In the genomic region with DNA sequence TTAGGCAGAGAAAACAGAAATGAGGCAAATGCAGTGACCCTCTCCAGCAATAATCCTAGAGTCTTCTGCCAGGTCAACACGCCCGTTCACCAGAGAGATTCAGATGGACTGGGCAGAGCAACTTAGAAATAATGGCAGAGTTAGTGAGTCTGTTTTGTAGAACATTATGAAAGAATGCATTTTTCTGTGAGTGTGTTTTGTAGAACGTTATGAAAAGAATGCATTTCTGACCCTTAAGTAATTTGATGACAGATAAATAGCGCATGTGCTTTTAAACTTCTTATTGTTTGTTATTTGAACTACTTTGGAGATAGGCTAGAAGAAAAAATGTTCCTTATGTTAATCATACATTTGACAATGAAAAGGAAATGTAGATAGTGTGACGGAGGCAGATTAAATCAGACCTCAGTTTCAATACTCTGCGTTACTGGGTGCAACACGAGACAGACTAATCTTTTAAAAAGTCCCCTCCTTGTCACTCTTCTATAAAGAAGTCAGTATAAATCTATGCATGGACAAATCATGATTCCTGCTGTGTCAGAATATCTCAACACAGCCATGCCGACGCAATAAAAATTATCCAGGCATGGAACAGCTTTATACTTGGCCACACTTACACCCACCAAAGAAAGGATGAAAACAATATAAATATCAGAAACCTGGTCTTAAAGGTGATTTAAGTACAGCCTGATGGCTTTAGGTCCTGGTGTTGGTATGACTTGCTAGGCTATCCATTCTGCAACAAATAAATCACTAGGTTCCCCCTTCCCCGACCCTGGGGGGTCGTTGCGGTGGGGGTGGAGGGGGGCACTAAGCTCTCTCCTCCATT, we compare ENCODE assay signal across 20 cellular contexts. TPM values are rescaled to one million over a fixed set of nuclear protein-coding genes. Genes with fewer than 3 reads are reported as not detected.
DNase-seq lines count a peak whose midpoint lies in the region; ATAC-seq, FAIRE-seq and TF ChIP-seq lines count a peak whose summit lies in the region.
"Had no signal": no experiment of that assay in that cellular context is flagged by ENCODE, and none has a peak within 500 bp of the region (broad histone marks: within the 10 kb centered on the region; RNA-seq: fewer than 3 reads in every experiment).

No MANE protein-coding gene starts in this region.

- H3K4me1 ChIP-seq in lower lobe of right lung (peaks cover 2% of the 10 kb centered on the region), suprapubic skin (peaks cover 4% of the 10 kb centered on the region)

- DNase-seq in AG09319 (ENCODE audit: extremely low read depth, low read depth) (peak; percentile 60), HTR-8/SVneo (ENCODE audit: insufficient read length, low spot score) (no peak), lower lobe of right lung (no peak), suprapubic skin (ENCODE audit: low spot score in 2 of 2) (no peak), AML-193 (lab: John Stamatoyannopoulos, UW) (no peak)
- DNase-seq: activated CD4-positive, alpha-beta T cell treated with anti-CD3 and anti-CD28 coated beads, Interleukin-2, amount 50 U/mL, for 48 hours; activated naive CD8-positive, alpha-beta T cell treated with anti-CD3 and anti-CD28 coated beads, Interleukin-2, amount 10 ng/mL, durations not matched to agents 7 days and 5 days; activated T-cell treated with anti-CD3 and anti-CD28 coated beads, Interleukin-2, amount 50 U/mL, for 24 hours; central memory CD4-positive, alpha-beta T cell; effector memory CD8-positive, alpha-beta T cell; GF-D8; glutamatergic neuron; MV-4-11; NCI-H2081; NCI-H774; retina had no signal

- TF ChIP-seq EP300 in suprapubic skin (IDR thresholded peaks at IDR 0.05), result no peak

- H3K27me3 ChIP-seq in lower lobe of right lung (ENCODE audit: low read depth) (no peaks in the 10 kb centered on the region), suprapubic skin (no peaks in the 10 kb centered on the region)

- no peak for TF ChIP-seq CTCF in AG09319 (IDR thresholded peaks at IDR 0.05; ENCODE audit: low read depth, low read length)
- TF ChIP-seq CTCF in lower lobe of right lung (IDR thresholded peaks at IDR 0.05), result no peak
- TF ChIP-seq CTCF in suprapubic skin (IDR thresholded peaks at IDR 0.05), result no peak

- WGBS in suprapubic skin, result 65% methylated on average over 12 of the region's 12 CpGs

- ATAC-seq in lower lobe of right lung (peak; percentile 56 to 59), HG02973 (IDR thresholded peaks at IDR 0.05; ENCODE audit: unreplicated experiment) (no peak), HG03175 (IDR thresholded peaks at IDR 0.05; ENCODE audit: unreplicated experiment) (no peak)
- ATAC-seq: effector memory CD8-positive, alpha-beta T cell had no signal

- no peak for TF ChIP-seq POLR2A in suprapubic skin (IDR thresholded peaks at IDR 0.05)

- H3K4me3 ChIP-seq in lower lobe of right lung, result no peak overlapping the region
- H3K4me3 ChIP-seq in suprapubic skin, result no peak overlapping the region

- no peak overlapping the region for H3K27ac ChIP-seq in lower lobe of right lung
- no peak overlapping the region for H3K27ac ChIP-seq in suprapubic skin

- intact Hi-C loops in lower lobe of right lung (cut with DNase I), result no loop called here

- H3K9me3 ChIP-seq in lower lobe of right lung (no peaks in the 10 kb centered on the region), suprapubic skin (no peaks in the 10 kb centered on the region)

- no peaks in the 10 kb centered on the region for H3K36me3 ChIP-seq in lower lobe of right lung
- H3K36me3 ChIP-seq in suprapubic skin, result no peaks in the 10 kb centered on the region

- peak; percentile 63 for FAIRE-seq in HTR-8/SVneo (lab: Jason Lieb, UNC)
- peak; percentile 97 for FAIRE-seq in endometrium (lab: Jason Lieb, UNC)

RNA-seq across cellular contexts. Expression of a gene that starts 47.8 kb away (rescaled TPM):
- total RNA-seq in lower lobe of right lung (5.1 TPM), suprapubic skin (not detected)
- total RNA-seq: A673 had no signal

Comparison
In these comparisons a context has a peak if more than half of its experiments do, and no peak if none do; other contexts are left out.
1. ATAC-seq: peak in lower lobe of right lung (2 of 2); none in HG02973 (single experiment) and HG03175 (single experiment).